In genomic region chr4:138242830-138243149, GRCh38 we compare ENCODE assay signal across 9 cellular contexts. TPM values are rescaled to one million over a fixed set of nuclear protein-coding genes. Genes with fewer than 3 reads are reported as not detected.
DNase-seq lines count a peak whose midpoint lies in the region; ATAC-seq and TF ChIP-seq lines count a peak whose summit lies in the region.
"Had no signal": no experiment of that assay in that cellular context is flagged by ENCODE, and none has a peak within 500 bp of the region (broad histone marks: within the 10 kb centered on the region; RNA-seq: fewer than 3 reads in every experiment).

No MANE protein-coding gene starts in this region.

- H3K4me1 Mint-ChIP-seq in stimulated activated naive CD8-positive, alpha-beta T cell treated with anti-CD3 and anti-CD28 coated beads, Interleukin-15, Interleukin-2, amounts not matched to agents 100 ng/mL and 50 ng/mL, for 24 hours (ENCODE audit: low read depth): peaks cover 20% of the 10 kb centered on the region

- peak overlapping the region; percentile 82 for H3K4me3 Mint-ChIP-seq in stimulated activated naive CD8-positive, alpha-beta T cell treated with anti-CD3 and anti-CD28 coated beads, Interleukin-15, Interleukin-2, amounts not matched to agents 100 ng/mL and 50 ng/mL, for 24 hours

- H3K36me3 Mint-ChIP-seq in stimulated activated naive CD8-positive, alpha-beta T cell treated with anti-CD3 and anti-CD28 coated beads, Interleukin-15, Interleukin-2, amounts not matched to agents 100 ng/mL and 50 ng/mL, for 24 hours (ENCODE audit: low read depth): no peaks in the 10 kb centered on the region

- peaks cover 16% of the 10 kb centered on the region for H3K4me1 ChIP-seq in adipocyte (ENCODE audit: control insufficient read depth, insufficient read depth, low read length)
- H3K4me1 ChIP-seq in left lung: peaks cover 3 to 12% of the 10 kb centered on the region in 2 donors

- intact Hi-C loops in left lung (cut with DNase I): no loop called here

- ATAC-seq in stimulated activated naive CD8-positive, alpha-beta T cell treated with anti-CD3 and anti-CD28 coated beads, Interleukin-15, Interleukin-2, amounts not matched to agents 100 U/mL and 50 U/mL, for 24 hours: no peak
- ATAC-seq in left lung: no peak
- no peak for ATAC-seq in GM18907 (IDR thresholded peaks at IDR 0.05; ENCODE audit: unreplicated experiment)

- H3K9me3 ChIP-seq in adipocyte (ENCODE audit: control insufficient read depth, low read length) (no peaks in the 10 kb centered on the region), left lung (no peaks in the 10 kb centered on the region)

- H3K36me3 ChIP-seq in adipocyte (ENCODE audit: control insufficient read depth, insufficient read depth, low read length, severe bottlenecking) (no peaks in the 10 kb centered on the region), left lung (no peaks in the 10 kb centered on the region)

- H3K4me3 ChIP-seq in adipocyte (ENCODE audit: low read length) (peak overlapping the region; percentile 80), left lung (peak overlapping the region; percentile 8 to 39)

- H3K27ac ChIP-seq in left lung: peak overlapping the region; percentile 66 to 79
- no peak overlapping the region for H3K27ac ChIP-seq in substantia nigra (ENCODE audit: low read depth, low read length, poor library complexity, severe bottlenecking)

- peak overlapping the region; percentile 67 for H3K27ac Mint-ChIP-seq in stimulated activated naive CD8-positive, alpha-beta T cell treated with anti-CD3 and anti-CD28 coated beads, Interleukin-15, Interleukin-2, amounts not matched to agents 100 ng/mL and 50 ng/mL, for 24 hours

- peak overlapping the region; percentile 91 for H3K9ac ChIP-seq in adipocyte (ENCODE audit: low read length)

- no peaks in the 10 kb centered on the region for H3K27me3 Mint-ChIP-seq in stimulated activated naive CD8-positive, alpha-beta T cell treated with anti-CD3 and anti-CD28 coated beads, Interleukin-15, Interleukin-2, amounts not matched to agents 100 ng/mL and 50 ng/mL, for 24 hours

- H3K9me3 Mint-ChIP-seq in stimulated activated naive CD8-positive, alpha-beta T cell treated with anti-CD3 and anti-CD28 coated beads, Interleukin-15, Interleukin-2, amounts not matched to agents 100 ng/mL and 50 ng/mL, for 24 hours: no peaks in the 10 kb centered on the region

- no peak for TF ChIP-seq CTCF in left lung (IDR thresholded peaks at IDR 0.05)

- no peak for DNase-seq in stimulated activated naive CD8-positive, alpha-beta T cell treated with anti-CD3 and anti-CD28 coated beads, Interleukin-15, Interleukin-2, amounts not matched to agents 100 U/mL and 50 U/mL, for 24 hours
- DNase-seq in adipocyte (ENCODE audit: low read depth) (peak; percentile 35), left lung (no peak), NAMALWA (ENCODE audit: low spot score) (no peak), substantia nigra (lab: John Stamatoyannopoulos, UW) (no peak), amniotic stem cell (lab: John Stamatoyannopoulos, UW) (no peak)
- DNase-seq: cerebellar nuclear complex had no signal

- no peaks in the 10 kb centered on the region for H3K27me3 ChIP-seq in adipocyte (replicated peaks; ENCODE audit: control insufficient read depth, insufficient read depth, low read length)
- H3K27me3 ChIP-seq in left lung: no peaks in the 10 kb centered on the region

RNA-seq across cellular contexts. Expression of gene SLC7A11, which starts 0.6 kb away (rescaled TPM):
- 10 to 100 TPM in 1 of 2 donors, 1 to 10 TPM in 1; 1.8 to 13.2 TPM for total RNA-seq in left lung
